In the genomic region with DNA sequence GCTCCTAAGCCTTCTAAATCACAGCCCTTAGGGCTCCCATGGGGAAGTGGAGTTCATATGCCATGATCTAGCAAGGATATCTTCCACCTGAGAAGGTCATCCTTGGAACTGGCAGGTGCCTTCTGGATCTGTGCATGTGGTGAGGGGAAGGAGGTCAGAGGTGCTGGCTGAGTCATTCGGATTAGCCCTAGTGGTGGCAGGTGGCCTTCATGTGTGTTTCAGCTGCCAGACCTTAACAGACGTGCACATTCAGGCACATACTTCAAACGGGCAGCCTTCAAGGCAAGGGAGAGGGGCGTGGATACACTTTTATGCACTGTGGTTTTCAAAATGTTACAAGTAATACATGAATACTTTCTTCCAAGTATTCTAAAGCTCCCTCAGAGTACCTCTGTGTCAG, we compare ENCODE assay signal across 18 cellular contexts.
"Had no signal": no experiment of that assay in that cellular context is flagged by ENCODE, and none has a peak within 500 bp of the region (broad histone marks: within the 10 kb centered on the region; RNA-seq: fewer than 3 reads in every experiment).

No MANE protein-coding gene starts in this region.

- H3K9me3 ChIP-seq: lower lobe of right lung, neutrophil, sigmoid colon, testis had no signal

- H3K4me1 ChIP-seq: lower lobe of right lung, parathyroid adenoma, sigmoid colon, testis had no signal

- H3K4me3 ChIP-seq: dorsolateral prefrontal cortex, lower lobe of right lung, sigmoid colon, testis had no signal

- DNase-seq: activated CD4-positive, alpha-beta T cell treated with anti-CD3 and anti-CD28 coated beads, Interleukin-2, amount 10 ng/mL, durations not matched to agents 24 days and 14 days; activated CD8-positive, alpha-beta T cell treated with anti-CD3 and anti-CD28 coated beads for 36 hours; activated naive CD4-positive, alpha-beta T cell; activated T-cell treated with anti-CD3 and anti-CD28 coated beads, Interleukin-2, amount 50 U/mL, for 1 hour; anterior cingulate cortex; caudate nucleus; dorsolateral prefrontal cortex; foreskin melanocyte; hypothalamus; lower lobe of right lung; natural killer cell; sigmoid colon; stimulated activated CD4-positive, alpha-beta T cell treated with anti-CD3 and anti-CD28 coated beads, Interleukin-4, amount 100 ng/mL, for 24 hours; testis had no signal

- H3K27me3 ChIP-seq: neutrophil, sigmoid colon, testis had no signal

- ATAC-seq: activated CD8-positive, alpha-beta T cell treated with anti-CD3 and anti-CD28 coated beads for 36 hours; activated T-helper 17 cell treated with anti-CD3 and anti-CD28 coated beads, Interleukin-2, amount 50 U/mL, for 72 hours; lower lobe of right lung; natural killer cell; stimulated activated effector memory CD8-positive, alpha-beta T cell treated with anti-CD3 and anti-CD28 coated beads, Interleukin-12 subunit alpha, Interleukin-12 subunit beta, amount 100 ng/mL, for 72 hours had no signal

- H3K36me3 ChIP-seq: lower lobe of right lung, neutrophil, sigmoid colon had no signal

- H3K9ac ChIP-seq: parathyroid adenoma had no signal

- H3K27ac ChIP-seq: dorsolateral prefrontal cortex, lower lobe of right lung, neutrophil, parathyroid adenoma, sigmoid colon, testis had no signal
